2 cellular contexts compared by ENCODE assay signal in the genomic region with DNA sequence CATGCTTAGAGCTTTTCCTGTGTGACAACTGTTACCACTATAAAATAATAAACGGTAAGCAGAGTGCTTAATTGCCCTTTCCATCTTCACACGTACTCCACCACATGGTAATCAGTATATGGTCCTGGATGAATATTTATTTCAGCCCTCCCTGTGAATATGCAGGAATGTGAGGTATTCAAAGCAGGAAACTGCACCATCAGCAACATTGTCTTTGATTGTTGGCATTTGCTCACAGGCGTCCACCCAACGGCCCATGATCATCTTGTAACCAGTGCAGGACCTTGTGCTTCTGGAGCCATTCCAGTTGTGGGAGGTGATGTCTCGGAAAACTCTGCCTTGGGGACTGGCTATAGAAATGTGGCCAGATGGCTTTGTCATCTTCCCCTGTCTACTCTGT.
TF ChIP-seq lines count a peak whose summit lies in the region.

No MANE protein-coding gene starts in this region.

TF ChIP-seq in HepG2, 621 proteins besides CTCF, POLR2A, EP300 and RAD21 (continues in another document):
- TF ChIP-seq AFF4 (CRISPR knock-in tag; IDR thresholded peaks at IDR 0.05) = no peak
- no peak for TF ChIP-seq ZNF431 (CRISPR knock-in tag; IDR thresholded peaks at IDR 0.05; ENCODE audit: borderline replicate concordance, low read depth)
- no peak for TF ChIP-seq HIC2 (CRISPR knock-in tag; IDR thresholded peaks at IDR 0.05; ENCODE audit: low read depth)
- TF ChIP-seq NFIB (CRISPR knock-in tag; IDR thresholded peaks at IDR 0.05; ENCODE audit: borderline replicate concordance) = no peak
- TF ChIP-seq MAFK (conservative IDR thresholded peaks at IDR 0.05 in 1 of 2, IDR thresholded peaks at IDR 0.05 in 1 of 2; ENCODE audit: low read length in 2 of 2) = peak; percentile 74 to 81
- no peak for TF ChIP-seq ZNF136 (CRISPR knock-in tag; IDR thresholded peaks at IDR 0.05; ENCODE audit: low read depth)
- TF ChIP-seq MAFF (IDR thresholded peaks at IDR 0.05; ENCODE audit: low read depth, low read length) = peak; percentile 61
- TF ChIP-seq, protein P1, sequence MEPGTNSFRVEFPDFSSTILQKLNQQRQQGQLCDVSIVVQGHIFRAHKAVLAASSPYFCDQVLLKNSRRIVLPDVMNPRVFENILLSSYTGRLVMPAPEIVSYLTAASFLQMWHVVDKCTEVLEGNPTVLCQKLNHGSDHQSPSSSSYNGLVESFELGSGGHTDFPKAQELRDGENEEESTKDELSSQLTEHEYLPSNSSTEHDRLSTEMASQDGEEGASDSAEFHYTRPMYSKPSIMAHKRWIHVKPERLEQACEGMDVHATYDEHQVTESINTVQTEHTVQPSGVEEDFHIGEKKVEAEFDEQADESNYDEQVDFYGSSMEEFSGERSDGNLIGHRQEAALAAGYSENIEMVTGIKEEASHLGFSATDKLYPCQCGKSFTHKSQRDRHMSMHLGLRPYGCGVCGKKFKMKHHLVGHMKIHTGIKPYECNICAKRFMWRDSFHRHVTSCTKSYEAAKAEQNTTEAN (CRISPR knock-in tag; conservative IDR thresholded peaks at IDR 0.05) = no peak
- TF ChIP-seq ZFP82 (CRISPR knock-in tag; IDR thresholded peaks at IDR 0.05; ENCODE audit: borderline replicate concordance) = no peak
- no peak for TF ChIP-seq ZBTB38 (CRISPR knock-in tag; IDR thresholded peaks at IDR 0.05)
- TF ChIP-seq ZNF687 (CRISPR knock-in tag; IDR thresholded peaks at IDR 0.05) = no peak
- no peak for TF ChIP-seq PHB2 (IDR thresholded peaks at IDR 0.05; ENCODE audit: partially characterized antibody)

TF ChIP-seq in H1, 55 proteins besides CTCF, POLR2A, EP300 and RAD21:
- peak; percentile 41; the same call in 1 of the 2 replicates for TF ChIP-seq MAX (IDR thresholded peaks at IDR 0.05)
- TF ChIP-seq HDAC2 (IDR thresholded peaks at IDR 0.05; ENCODE audit: borderline replicate concordance in 1 of 2, low read depth in 2 of 2, low read length in 2 of 2) = 0 out of 4 replicates have a peak, but pooled peaks of 1 of the 2 experiments have one; percentile 67
- no peak for TF ChIP-seq RXRA (IDR thresholded peaks at IDR 0.05; ENCODE audit: insufficient read depth, low read depth, low read length)
- TF ChIP-seq RNF2 (IDR thresholded peaks at IDR 0.05; ENCODE audit: borderline replicate concordance, low read depth, low read length, missing control alignments, poor library complexity, severe bottlenecking) = no peak
- TF ChIP-seq SP1 (IDR thresholded peaks at IDR 0.05; ENCODE audit: low read depth, low read length) = peak; percentile 53; the same call in 1 of the 2 replicates
- 0 out of 2 replicates have a peak, but pooled peaks have one; percentile 23 for TF ChIP-seq TCF12 (IDR thresholded peaks at IDR 0.05; ENCODE audit: low read depth, low read length)
- no peak for TF ChIP-seq CHD1 (IDR thresholded peaks at IDR 0.05; ENCODE audit: low read depth, low read length)
- no peak for TF ChIP-seq CHD2 (IDR thresholded peaks at IDR 0.05; ENCODE audit: low read length)
- TF ChIP-seq MAFK (IDR thresholded peaks at IDR 0.05; ENCODE audit: low read depth, low read length) = peak; percentile 90
- peak; percentile 78 for TF ChIP-seq NANOG (IDR thresholded peaks at IDR 0.05; ENCODE audit: insufficient read depth, low read depth, low read length, poor library complexity, severe bottlenecking)
- 0 out of 2 replicates have a peak, but pooled peaks have one; percentile 17 for TF ChIP-seq YY1 (IDR thresholded peaks at IDR 0.05; ENCODE audit: low read depth, low read length)
- no peak for TF ChIP-seq KDM1A (IDR thresholded peaks at IDR 0.05; ENCODE audit: borderline replicate concordance, low read length)
- TF ChIP-seq, protein P2, sequence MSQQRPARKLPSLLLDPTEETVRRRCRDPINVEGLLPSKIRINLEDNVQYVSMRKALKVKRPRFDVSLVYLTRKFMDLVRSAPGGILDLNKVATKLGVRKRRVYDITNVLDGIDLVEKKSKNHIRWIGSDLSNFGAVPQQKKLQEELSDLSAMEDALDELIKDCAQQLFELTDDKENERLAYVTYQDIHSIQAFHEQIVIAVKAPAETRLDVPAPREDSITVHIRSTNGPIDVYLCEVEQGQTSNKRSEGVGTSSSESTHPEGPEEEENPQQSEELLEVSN (IDR thresholded peaks at IDR 0.05) = peak; percentile 61; the same call in 1 of the 2 replicates
- peak; percentile 89 for TF ChIP-seq POU5F1 (IDR thresholded peaks at IDR 0.05; ENCODE audit: low read depth, low read length)
- no peak for TF ChIP-seq USF2 (IDR thresholded peaks at IDR 0.05; ENCODE audit: low read length)
- TF ChIP-seq TEAD4 (IDR thresholded peaks at IDR 0.05; ENCODE audit: low read depth, low read length) = peak; percentile 97
